1 cellular context compared by ENCODE assay signal in the genomic region with DNA sequence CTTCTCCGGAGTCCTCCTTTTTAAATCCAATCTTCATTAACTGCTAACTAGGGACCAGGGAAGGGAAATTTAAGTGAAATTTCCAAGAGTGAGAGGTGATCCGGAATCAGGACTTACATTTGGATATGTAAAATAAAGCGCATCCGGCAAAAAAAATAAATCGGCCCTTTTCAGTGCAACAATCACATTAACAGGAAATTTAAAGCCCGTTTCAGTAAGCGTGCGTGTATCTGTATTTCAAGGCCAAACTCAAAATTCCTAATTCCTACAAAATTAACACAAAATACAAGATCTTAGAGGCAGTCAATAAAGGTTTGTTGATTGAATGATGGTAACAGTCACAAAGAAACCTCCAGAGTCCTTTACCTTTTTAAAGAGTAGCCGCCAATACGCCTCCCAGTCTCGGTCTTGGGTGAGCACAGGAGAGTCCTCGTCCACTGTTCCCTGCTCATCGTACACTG.
TF ChIP-seq lines count a peak whose summit lies in the region.

No MANE protein-coding gene starts in this region.

TF ChIP-seq in SK-N-SH treated with all-trans-retinoic acid at 6 μM for 48 hours, 23 proteins besides CTCF, POLR2A, EP300 and RAD21 (continued from another document):
- TF ChIP-seq ISL1 (CRISPR knock-in tag; IDR thresholded peaks at IDR 0.05): no peak
- TF ChIP-seq GLIS3 (CRISPR knock-in tag; IDR thresholded peaks at IDR 0.05): no peak
- TF ChIP-seq, protein P1, sequence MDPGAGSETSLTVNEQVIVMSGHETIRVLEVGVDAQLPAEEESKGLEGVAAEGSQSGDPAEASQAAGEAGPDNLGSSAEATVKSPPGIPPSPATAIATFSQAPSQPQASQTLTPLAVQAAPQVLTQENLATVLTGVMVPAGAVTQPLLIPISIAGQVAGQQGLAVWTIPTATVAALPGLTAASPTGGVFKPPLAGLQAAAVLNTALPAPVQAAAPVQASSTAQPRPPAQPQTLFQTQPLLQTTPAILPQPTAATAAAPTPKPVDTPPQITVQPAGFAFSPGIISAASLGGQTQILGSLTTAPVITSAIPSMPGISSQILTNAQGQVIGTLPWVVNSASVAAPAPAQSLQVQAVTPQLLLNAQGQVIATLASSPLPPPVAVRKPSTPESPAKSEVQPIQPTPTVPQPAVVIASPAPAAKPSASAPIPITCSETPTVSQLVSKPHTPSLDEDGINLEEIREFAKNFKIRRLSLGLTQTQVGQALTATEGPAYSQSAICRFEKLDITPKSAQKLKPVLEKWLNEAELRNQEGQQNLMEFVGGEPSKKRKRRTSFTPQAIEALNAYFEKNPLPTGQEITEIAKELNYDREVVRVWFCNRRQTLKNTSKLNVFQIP (CRISPR knock-in tag; IDR thresholded peaks at IDR 0.05; ENCODE audit: borderline replicate concordance, low read depth): no peak
- TF ChIP-seq CREB5 (CRISPR knock-in tag; IDR thresholded peaks at IDR 0.05; ENCODE audit: low read depth): no peak
- no peak for TF ChIP-seq ARNTL (CRISPR knock-in tag; IDR thresholded peaks at IDR 0.05; ENCODE audit: borderline replicate concordance, low read depth)
- no peak for TF ChIP-seq PATZ1 (CRISPR knock-in tag; IDR thresholded peaks at IDR 0.05; ENCODE audit: borderline replicate concordance)
- no peak for TF ChIP-seq ZFP30 (CRISPR knock-in tag; IDR thresholded peaks at IDR 0.05)
- TF ChIP-seq ZNF8 (CRISPR knock-in tag; IDR thresholded peaks at IDR 0.05): no peak
- no peak for TF ChIP-seq ZNF565 (CRISPR knock-in tag; conservative IDR thresholded peaks at IDR 0.05; ENCODE audit: low read depth)
- no peak for TF ChIP-seq ESRRG (CRISPR knock-in tag; IDR thresholded peaks at IDR 0.05)
- TF ChIP-seq BACH2 (CRISPR knock-in tag; IDR thresholded peaks at IDR 0.05; ENCODE audit: borderline replicate concordance): no peak
